15 cellular contexts compared by ENCODE assay signal in genomic region chr17:68228817-68229570, GRCh38. TPM values are rescaled to one million over a fixed set of nuclear protein-coding genes. Genes with fewer than 3 reads are reported as not detected.
DNase-seq lines count a peak whose midpoint lies in the region; ATAC-seq and FAIRE-seq lines count a peak whose summit lies in the region.
"Had no signal": no experiment of that assay in that cellular context is flagged by ENCODE, and none has a peak within 500 bp of the region (broad histone marks: within the 10 kb centered on the region; RNA-seq: fewer than 3 reads in every experiment).

No MANE protein-coding gene starts in this region.

- H3K36me3 ChIP-seq in CD4-positive, CD25-positive, alpha-beta regulatory T cell (ENCODE audit: control insufficient read depth, insufficient read depth, low read length), result no peaks in the 10 kb centered on the region
- H3K36me3 ChIP-seq: neural progenitor cell had no signal

- H3K36me3 Mint-ChIP-seq in CD4-positive, CD25-positive, alpha-beta regulatory T cell, result peaks cover 12% of the 10 kb centered on the region
- peaks cover 14% of the 10 kb centered on the region for H3K36me3 Mint-ChIP-seq in memory B cell

- no peak for ATAC-seq in CD4-positive, CD25-positive, alpha-beta regulatory T cell (ENCODE audit: low read depth in 2 of 2)
- ATAC-seq in memory B cell (ENCODE audit: low read depth), result no peak
- ATAC-seq in left lobe of liver, result no peak
- ATAC-seq in HG02798 (IDR thresholded peaks at IDR 0.05; ENCODE audit: poor library complexity, unreplicated experiment), result no peak
- ATAC-seq: sciatic nerve had no signal

- H3K27me3 ChIP-seq in CD4-positive, CD25-positive, alpha-beta regulatory T cell (ENCODE audit: control insufficient read depth, insufficient read depth, low read length), result no peaks in the 10 kb centered on the region
- H3K27me3 ChIP-seq: neural progenitor cell had no signal

- no peaks in the 10 kb centered on the region for H3K4me1 ChIP-seq in CD4-positive, CD25-positive, alpha-beta regulatory T cell (ENCODE audit: control insufficient read depth, insufficient read depth, low read length, poor library complexity, severe bottlenecking)
- H3K4me1 ChIP-seq: neural progenitor cell had no signal

- DNase-seq in CD4-positive, CD25-positive, alpha-beta regulatory T cell, result no peak
- DNase-seq in GM19239 (ENCODE audit: insufficient read length, low spot score) (no peak), cerebellum (ENCODE audit: low spot score) (peak; percentile 85), memory B cell (ENCODE audit: low spot score in 2 of 2) (no peak), left lobe of liver (ENCODE audit: low spot score) (no peak), H4 (ENCODE audit: low spot score) (no peak), superior temporal gyrus (ENCODE audit: extremely low spot score) (no peak)
- DNase-seq: activated CD4-positive, alpha-beta T cell treated with anti-CD3 and anti-CD28 coated beads for 1 hour; activated effector memory CD4-positive, alpha-beta T cell treated with Interleukin-2 at 50 U/mL for 16 hours; H7; SK-N-SH had no signal

- peak overlapping the region in 2 of 3 donors; percentile 29 to 42 for H3K27ac Mint-ChIP-seq in CD4-positive, CD25-positive, alpha-beta regulatory T cell
- H3K27ac Mint-ChIP-seq in memory B cell, result peak overlapping the region; percentile 91

- no peaks in the 10 kb centered on the region for H3K27me3 Mint-ChIP-seq in CD4-positive, CD25-positive, alpha-beta regulatory T cell
- no peaks in the 10 kb centered on the region for H3K27me3 Mint-ChIP-seq in memory B cell

- peaks cover 0 to 18% (median 8%) of the 10 kb centered on the region in 4 donors for H3K4me1 Mint-ChIP-seq in CD4-positive, CD25-positive, alpha-beta regulatory T cell
- H3K4me1 Mint-ChIP-seq in memory B cell, result peaks cover 21% of the 10 kb centered on the region
- H3K4me1 Mint-ChIP-seq: neural progenitor cell had no signal

- no peak overlapping the region for H3K4me3 ChIP-seq in CD4-positive, CD25-positive, alpha-beta regulatory T cell (ENCODE audit: low read depth, low read length)
- H3K4me3 ChIP-seq: neural progenitor cell had no signal

- no peak overlapping the region for H3K4me3 Mint-ChIP-seq in CD4-positive, CD25-positive, alpha-beta regulatory T cell
- no peak overlapping the region for H3K4me3 Mint-ChIP-seq in memory B cell
- H3K4me3 Mint-ChIP-seq: neural progenitor cell had no signal

- H3K9me3 Mint-ChIP-seq in CD4-positive, CD25-positive, alpha-beta regulatory T cell, result no peaks in the 10 kb centered on the region
- H3K9me3 Mint-ChIP-seq in memory B cell, result no peaks in the 10 kb centered on the region
- H3K9me3 Mint-ChIP-seq: neural progenitor cell had no signal

- FAIRE-seq in GM19239 (lab: Jason Lieb, UNC), result peak; percentile 69
- FAIRE-seq: endometrium had no signal

- H3K9me3 ChIP-seq in CD4-positive, CD25-positive, alpha-beta regulatory T cell (ENCODE audit: control insufficient read depth in 2 of 2, low read length in 2 of 2), result no peaks in the 10 kb centered on the region
- H3K9me3 ChIP-seq: SK-N-SH had no signal

- no peak overlapping the region for H3K27ac ChIP-seq in CD4-positive, CD25-positive, alpha-beta regulatory T cell (ENCODE audit: insufficient read depth, low read length, poor library complexity, severe bottlenecking)
- H3K27ac ChIP-seq: neural progenitor cell had no signal

RNA-seq across cellular contexts. Expression of gene AMZ2, which starts 18.8 kb away (rescaled TPM):
- 58.6 TPM for total RNA-seq in CD4-positive, CD25-positive, alpha-beta regulatory T cell
- polyA plus RNA-seq in CD4-positive, CD25-positive, alpha-beta regulatory T cell, result 100 to 1,000 TPM; 102 to 116 (median 114) TPM
- 43.8 TPM for total RNA-seq in cerebellum
- 21.1 TPM for total RNA-seq in left lobe of liver
- total RNA-seq in H4 (2014; rRNA removed; shearing (Covaris generic)), result 180 and 190 TPM in 2 replicates
